In the genomic region with DNA sequence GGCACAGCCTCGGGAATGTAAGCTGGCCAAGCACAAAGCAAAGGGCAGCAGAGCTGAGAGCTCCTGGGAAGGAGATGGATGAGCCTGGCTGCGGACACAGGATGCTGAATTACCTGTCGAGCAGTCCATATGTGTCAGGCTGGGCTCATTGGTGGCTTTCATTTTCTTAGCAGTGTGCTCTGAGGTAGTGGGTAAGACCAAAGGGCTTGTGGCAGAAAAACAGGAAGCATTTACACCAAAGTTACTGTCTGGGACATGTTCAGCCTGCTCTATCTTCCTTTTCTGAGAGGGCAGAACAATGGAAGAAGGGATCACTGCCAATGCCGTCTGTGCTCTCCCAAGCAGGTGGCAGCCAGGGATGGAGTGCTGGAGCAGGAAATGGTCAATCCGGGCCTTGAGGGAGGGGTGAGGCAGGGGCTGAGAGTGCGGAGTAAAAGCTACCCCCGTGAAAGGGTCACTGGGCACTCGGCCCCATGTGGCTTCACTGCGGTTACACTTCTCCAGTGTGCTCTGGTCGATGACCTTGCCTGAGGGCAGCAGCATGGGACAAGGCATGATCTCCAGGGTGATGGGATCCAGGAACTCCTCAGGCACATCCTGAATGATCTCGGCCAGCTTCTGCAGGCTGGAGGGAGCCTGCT, we compare ENCODE assay signal across 1 cellular context.
TF ChIP-seq lines count a peak whose summit lies in the region.

No MANE protein-coding gene starts in this region.

TF ChIP-seq in GM23338, 12 proteins besides CTCF, POLR2A, EP300 and RAD21 (continued from another document):
- TF ChIP-seq, protein P1, sequence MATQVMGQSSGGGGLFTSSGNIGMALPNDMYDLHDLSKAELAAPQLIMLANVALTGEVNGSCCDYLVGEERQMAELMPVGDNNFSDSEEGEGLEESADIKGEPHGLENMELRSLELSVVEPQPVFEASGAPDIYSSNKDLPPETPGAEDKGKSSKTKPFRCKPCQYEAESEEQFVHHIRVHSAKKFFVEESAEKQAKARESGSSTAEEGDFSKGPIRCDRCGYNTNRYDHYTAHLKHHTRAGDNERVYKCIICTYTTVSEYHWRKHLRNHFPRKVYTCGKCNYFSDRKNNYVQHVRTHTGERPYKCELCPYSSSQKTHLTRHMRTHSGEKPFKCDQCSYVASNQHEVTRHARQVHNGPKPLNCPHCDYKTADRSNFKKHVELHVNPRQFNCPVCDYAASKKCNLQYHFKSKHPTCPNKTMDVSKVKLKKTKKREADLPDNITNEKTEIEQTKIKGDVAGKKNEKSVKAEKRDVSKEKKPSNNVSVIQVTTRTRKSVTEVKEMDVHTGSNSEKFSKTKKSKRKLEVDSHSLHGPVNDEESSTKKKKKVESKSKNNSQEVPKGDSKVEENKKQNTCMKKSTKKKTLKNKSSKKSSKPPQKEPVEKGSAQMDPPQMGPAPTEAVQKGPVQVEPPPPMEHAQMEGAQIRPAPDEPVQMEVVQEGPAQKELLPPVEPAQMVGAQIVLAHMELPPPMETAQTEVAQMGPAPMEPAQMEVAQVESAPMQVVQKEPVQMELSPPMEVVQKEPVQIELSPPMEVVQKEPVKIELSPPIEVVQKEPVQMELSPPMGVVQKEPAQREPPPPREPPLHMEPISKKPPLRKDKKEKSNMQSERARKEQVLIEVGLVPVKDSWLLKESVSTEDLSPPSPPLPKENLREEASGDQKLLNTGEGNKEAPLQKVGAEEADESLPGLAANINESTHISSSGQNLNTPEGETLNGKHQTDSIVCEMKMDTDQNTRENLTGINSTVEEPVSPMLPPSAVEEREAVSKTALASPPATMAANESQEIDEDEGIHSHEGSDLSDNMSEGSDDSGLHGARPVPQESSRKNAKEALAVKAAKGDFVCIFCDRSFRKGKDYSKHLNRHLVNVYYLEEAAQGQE (IDR thresholded peaks at IDR 0.05; ENCODE audit: unreplicated experiment), result no peak
- TF ChIP-seq, protein P2, sequence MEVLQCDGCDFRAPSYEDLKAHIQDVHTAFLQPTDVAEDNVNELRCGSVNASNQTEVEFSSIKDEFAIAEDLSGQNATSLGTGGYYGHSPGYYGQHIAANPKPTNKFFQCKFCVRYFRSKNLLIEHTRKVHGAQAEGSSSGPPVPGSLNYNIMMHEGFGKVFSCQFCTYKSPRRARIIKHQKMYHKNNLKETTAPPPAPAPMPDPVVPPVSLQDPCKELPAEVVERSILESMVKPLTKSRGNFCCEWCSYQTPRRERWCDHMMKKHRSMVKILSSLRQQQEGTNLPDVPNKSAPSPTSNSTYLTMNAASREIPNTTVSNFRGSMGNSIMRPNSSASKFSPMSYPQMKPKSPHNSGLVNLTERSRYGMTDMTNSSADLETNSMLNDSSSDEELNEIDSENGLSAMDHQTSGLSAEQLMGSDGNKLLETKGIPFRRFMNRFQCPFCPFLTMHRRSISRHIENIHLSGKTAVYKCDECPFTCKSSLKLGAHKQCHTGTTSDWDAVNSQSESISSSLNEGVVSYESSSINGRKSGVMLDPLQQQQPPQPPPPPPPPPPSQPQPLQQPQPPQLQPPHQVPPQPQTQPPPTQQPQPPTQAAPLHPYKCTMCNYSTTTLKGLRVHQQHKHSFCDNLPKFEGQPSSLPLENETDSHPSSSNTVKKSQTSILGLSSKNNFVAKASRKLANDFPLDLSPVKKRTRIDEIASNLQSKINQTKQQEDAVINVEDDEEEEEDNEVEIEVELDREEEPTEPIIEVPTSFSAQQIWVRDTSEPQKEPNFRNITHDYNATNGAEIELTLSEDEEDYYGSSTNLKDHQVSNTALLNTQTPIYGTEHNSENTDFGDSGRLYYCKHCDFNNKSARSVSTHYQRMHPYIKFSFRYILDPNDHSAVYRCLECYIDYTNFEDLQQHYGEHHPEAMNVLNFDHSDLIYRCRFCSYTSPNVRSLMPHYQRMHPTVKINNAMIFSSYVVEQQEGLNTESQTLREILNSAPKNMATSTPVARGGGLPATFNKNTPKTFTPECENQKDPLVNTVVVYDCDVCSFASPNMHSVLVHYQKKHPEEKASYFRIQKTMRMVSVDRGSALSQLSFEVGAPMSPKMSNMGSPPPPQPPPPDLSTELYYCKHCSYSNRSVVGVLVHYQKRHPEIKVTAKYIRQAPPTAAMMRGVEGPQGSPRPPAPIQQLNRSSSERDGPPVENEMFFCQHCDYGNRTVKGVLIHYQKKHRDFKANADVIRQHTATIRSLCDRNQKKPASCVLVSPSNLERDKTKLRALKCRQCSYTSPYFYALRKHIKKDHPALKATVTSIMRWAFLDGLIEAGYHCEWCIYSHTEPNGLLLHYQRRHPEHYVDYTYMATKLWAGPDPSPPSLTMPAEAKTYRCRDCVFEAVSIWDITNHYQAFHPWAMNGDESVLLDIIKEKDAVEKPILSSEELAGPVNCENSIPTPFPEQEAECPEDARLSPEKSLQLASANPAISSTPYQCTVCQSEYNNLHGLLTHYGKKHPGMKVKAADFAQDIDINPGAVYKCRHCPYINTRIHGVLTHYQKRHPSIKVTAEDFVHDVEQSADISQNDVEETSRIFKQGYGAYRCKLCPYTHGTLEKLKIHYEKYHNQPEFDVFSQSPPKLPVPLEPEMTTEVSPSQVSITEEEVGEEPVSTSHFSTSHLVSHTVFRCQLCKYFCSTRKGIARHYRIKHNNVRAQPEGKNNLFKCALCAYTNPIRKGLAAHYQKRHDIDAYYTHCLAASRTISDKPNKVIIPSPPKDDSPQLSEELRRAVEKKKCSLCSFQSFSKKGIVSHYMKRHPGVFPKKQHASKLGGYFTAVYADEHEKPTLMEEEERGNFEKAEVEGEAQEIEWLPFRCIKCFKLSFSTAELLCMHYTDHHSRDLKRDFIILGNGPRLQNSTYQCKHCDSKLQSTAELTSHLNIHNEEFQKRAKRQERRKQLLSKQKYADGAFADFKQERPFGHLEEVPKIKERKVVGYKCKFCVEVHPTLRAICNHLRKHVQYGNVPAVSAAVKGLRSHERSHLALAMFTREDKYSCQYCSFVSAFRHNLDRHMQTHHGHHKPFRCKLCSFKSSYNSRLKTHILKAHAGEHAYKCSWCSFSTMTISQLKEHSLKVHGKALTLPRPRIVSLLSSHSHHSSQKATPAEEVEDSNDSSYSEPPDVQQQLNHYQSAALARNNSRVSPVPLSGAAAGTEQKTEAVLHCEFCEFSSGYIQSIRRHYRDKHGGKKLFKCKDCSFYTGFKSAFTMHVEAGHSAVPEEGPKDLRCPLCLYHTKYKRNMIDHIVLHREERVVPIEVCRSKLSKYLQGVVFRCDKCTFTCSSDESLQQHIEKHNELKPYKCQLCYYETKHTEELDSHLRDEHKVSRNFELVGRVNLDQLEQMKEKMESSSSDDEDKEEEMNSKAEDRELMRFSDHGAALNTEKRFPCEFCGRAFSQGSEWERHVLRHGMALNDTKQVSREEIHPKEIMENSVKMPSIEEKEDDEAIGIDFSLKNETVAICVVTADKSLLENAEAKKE (CRISPR knock-in tag; IDR thresholded peaks at IDR 0.05), result no peak
- TF ChIP-seq EZH2phosphoT487 (IDR thresholded peaks at IDR 0.05; ENCODE audit: unreplicated experiment) (no peak), JUNB (IDR thresholded peaks at IDR 0.05; ENCODE audit: unreplicated experiment) (no peak), ZNF331 (CRISPR knock-in tag; IDR thresholded peaks at IDR 0.05; ENCODE audit: low read depth) (no peak), NANOG (IDR thresholded peaks at IDR 0.05; ENCODE audit: borderline replicate concordance) (no peak), ZNF114 (CRISPR knock-in tag; IDR thresholded peaks at IDR 0.05) (no peak), POLR2AphosphoS5 (IDR thresholded peaks at IDR 0.05; ENCODE audit: low read depth) (no peak), STAT1 (IDR thresholded peaks at IDR 0.05; ENCODE audit: unreplicated experiment) (no peak)
TF ChIP-seq in GM23338: peak in this region for 0.
